13 cellular contexts compared by ENCODE assay signal in genomic region chr4:167052631-167053085, GRCh38.
"Had no signal": no experiment of that assay in that cellular context is flagged by ENCODE, and none has a peak within 500 bp of the region (broad histone marks: within the 10 kb centered on the region; RNA-seq: fewer than 3 reads in every experiment).

No MANE protein-coding gene starts in this region.

- ATAC-seq: left colon; stimulated activated naive CD8-positive, alpha-beta T cell treated with anti-CD3 and anti-CD28 coated beads, Interleukin-15, amount 100 ng/mL, for 72 hours had no signal

- H3K4me3 ChIP-seq: thyroid gland, uterus had no signal

- H3K27ac ChIP-seq: brain microvascular endothelial cell, thyroid gland, uterus, VCaP had no signal

- H3K36me3 ChIP-seq: brain microvascular endothelial cell, thyroid gland, uterus had no signal

- DNase-seq: activated CD4-positive, alpha-beta memory T cell treated with anti-CD3 and anti-CD28 coated beads for 36 hours; activated gamma-delta T cell; activated T-cell treated with anti-CD3 and anti-CD28 coated beads, Interleukin-2, amount 50 U/mL, for 48 hours; brain microvascular endothelial cell; cerebellar nuclear complex; left colon; mammary epithelial cell; stimulated activated CD4-positive, alpha-beta T cell treated with anti-CD3 and anti-CD28 coated beads, Interleukin-4, amount 100 ng/mL, for 24 hours; stimulated activated naive CD8-positive, alpha-beta T cell treated with anti-CD3 and anti-CD28 coated beads, Interleukin-15, amount 100 ng/mL, for 72 hours; T1000; thyroid gland; uterus had no signal

- H3K4me1 ChIP-seq: thyroid gland, uterus had no signal

- H3K9me3 ChIP-seq: thyroid gland, uterus had no signal

- H3K27me3 ChIP-seq: brain microvascular endothelial cell, thyroid gland, uterus had no signal
